8 cellular contexts compared by ENCODE assay signal in the genomic region with DNA sequence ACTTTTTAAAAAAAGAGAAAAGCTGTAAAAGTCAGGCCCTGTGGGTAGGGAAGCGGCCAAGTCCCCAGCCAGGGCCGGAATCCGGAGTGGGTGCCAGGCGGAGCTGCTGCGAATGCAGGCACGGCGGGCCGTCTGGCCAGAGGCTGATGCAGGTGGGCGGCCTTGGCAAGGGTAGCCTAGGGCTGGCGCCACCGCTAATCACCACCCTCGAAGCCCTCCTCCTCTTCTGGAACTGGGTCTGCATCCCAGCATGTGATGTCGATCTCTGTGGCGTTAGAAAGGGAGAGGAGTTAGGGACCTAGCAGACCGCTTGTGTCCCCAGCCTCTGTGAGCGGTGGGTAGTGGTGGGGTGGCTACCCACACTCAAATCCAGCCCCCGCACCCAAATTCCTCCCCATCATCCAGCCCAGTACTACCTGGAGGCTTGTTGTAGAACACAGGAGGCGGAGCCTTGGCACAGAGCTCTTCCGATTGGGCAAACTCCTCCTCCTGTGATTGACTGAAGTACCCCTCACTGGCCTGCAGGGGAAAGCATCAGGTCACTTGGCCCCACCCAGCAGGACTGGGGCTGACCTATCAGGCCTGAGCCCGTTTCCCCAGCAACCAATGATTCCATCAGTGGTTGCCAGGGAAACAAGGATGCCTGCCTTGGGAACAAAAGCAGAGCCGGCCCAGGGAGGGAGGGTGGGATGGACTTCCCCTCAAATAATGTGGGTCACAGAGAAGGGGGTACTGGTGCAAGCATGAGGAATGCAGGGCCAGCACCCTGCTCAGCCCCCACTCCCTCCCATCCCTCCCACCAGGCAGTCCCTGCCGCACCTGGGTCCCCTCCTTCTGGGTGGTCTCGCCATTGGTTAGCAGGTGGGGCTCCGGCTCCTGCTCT. TPM values are rescaled to one million over a fixed set of nuclear protein-coding genes. Genes with fewer than 3 reads are reported as not detected.
A peak's percentile ranks its signal among the peaks of the same experiment; 100 is the strongest.
DNase-seq lines count a peak whose midpoint lies in the region; ATAC-seq and TF ChIP-seq lines count a peak whose summit lies in the region.

No MANE protein-coding gene starts in this region.

- H3K36me3 ChIP-seq in H7 (replicated peaks; ENCODE audit: control insufficient read depth, insufficient read depth, low read length), result peaks cover 23% of the 10 kb centered on the region
- no peaks in the 10 kb centered on the region for H3K36me3 ChIP-seq in Peyer's patch
- H3K36me3 ChIP-seq in ascending aorta, result peaks cover 14 to 29% of the 10 kb centered on the region in 2 donors

- no peak overlapping the region for H3K4me3 ChIP-seq in H7 (ENCODE audit: insufficient read depth, low read depth, low read length)
- no peak overlapping the region for H3K4me3 ChIP-seq in LNCaP clone FGC (ENCODE audit: low read depth, low read length)
- no peak overlapping the region for H3K4me3 ChIP-seq in Peyer's patch
- peak overlapping the region in 1 of 2 donors; percentile 30 for H3K4me3 ChIP-seq in ascending aorta
- H3K4me3 ChIP-seq in right cardiac atrium (ENCODE audit: low read length), result no peak overlapping the region

- peak; percentile 11 to 27 for ATAC-seq in activated CD4-positive, CD25-positive, alpha-beta regulatory T cell treated with anti-CD3 and anti-CD28 coated beads, Interleukin-2, amount 50 U/mL, for 24 hours
- peak; percentile 57 to 65 for ATAC-seq in right cardiac atrium

- H3K27ac ChIP-seq in Peyer's patch, result peak overlapping the region in 1 of 4 donors; percentile 15
- peak overlapping the region; percentile 68 to 80 for H3K27ac ChIP-seq in ascending aorta
- H3K27ac ChIP-seq in right cardiac atrium (ENCODE audit: low read length), result no peak overlapping the region

- 70% methylated on average over 24 of the region's 24 CpGs for WGBS in right cardiac atrium

- TF ChIP-seq CTCF in LNCaP clone FGC (IDR thresholded peaks at IDR 0.05; ENCODE audit: control insufficient read depth, extremely low read depth, insufficient read depth) (peak; percentile 28; the same call in 1 of the 2 replicates), Peyer's patch (IDR thresholded peaks at IDR 0.05) (peak; percentile 40 to 71 (median 62)), ascending aorta (IDR thresholded peaks at IDR 0.05) (peak; percentile 72 to 79 (median 78))

- H3K4me1 ChIP-seq in Peyer's patch, result peaks cover 3 to 24% (median 10%) of the 10 kb centered on the region in 4 donors
- H3K4me1 ChIP-seq in ascending aorta, result peaks cover 18 to 22% of the 10 kb centered on the region in 2 donors
- H3K4me1 ChIP-seq in right cardiac atrium (ENCODE audit: control insufficient read depth, insufficient read depth, low read length), result no peaks in the 10 kb centered on the region

- DNase-seq in activated CD4-positive, CD25-positive, alpha-beta regulatory T cell treated with anti-CD3 and anti-CD28 coated beads, Interleukin-2, amount 50 U/mL, for 72 hours, result no peak
- peak; percentile 99 for DNase-seq in H7
- peak; percentile 98 for DNase-seq in LNCaP clone FGC (ENCODE audit: low read depth)
- peak; percentile 52 to 85 (median 72) for DNase-seq in Peyer's patch
- peak; percentile 84 to 97 for DNase-seq in ascending aorta (ENCODE audit: low spot score in 2 of 2)
- peak; percentile 90 to 91 (median 90) for DNase-seq in right cardiac atrium
- DNase-seq in putamen (ENCODE audit: low spot score), result peak; percentile 87

- H3K27me3 ChIP-seq in H7 (ENCODE audit: control insufficient read depth, insufficient read depth, low read length) (peaks cover 13% of the 10 kb centered on the region), Peyer's patch (no peaks in the 10 kb centered on the region), ascending aorta (no peaks in the 10 kb centered on the region), right cardiac atrium (ENCODE audit: control insufficient read depth, insufficient read depth) (no peaks in the 10 kb centered on the region)

- no peak for TF ChIP-seq POLR2A in Peyer's patch (IDR thresholded peaks at IDR 0.05)

- H3K9me3 ChIP-seq in Peyer's patch, result no peaks in the 10 kb centered on the region
- H3K9me3 ChIP-seq in ascending aorta, result no peaks in the 10 kb centered on the region
- no peaks in the 10 kb centered on the region for H3K9me3 ChIP-seq in right cardiac atrium (ENCODE audit: control insufficient read depth, low read length)

- intact Hi-C loops in ascending aorta (cut with DNase I), result loop anchor here (1.0 to 10.0 kb wide), 3 partner anchors 16 to 343 kb away; a partner anchor contains a TSS
- intact Hi-C loops in right cardiac atrium (cut with DNase I), result loop anchor here in 2 of 4 donors (5.0 kb wide), 1 partner anchor 40 kb away; a partner anchor contains a TSS

RNA-seq across cellular contexts. Expression of a gene that starts 10.9 kb away (rescaled TPM):
- total RNA-seq in H7 (2014; rRNA removed; shearing (Covaris generic)), result 11.4 and 12.1 TPM in 2 replicates
- 1 to 10 TPM in 2 of 4 donors, under 1 TPM in 1, not detected in 1; 0.70 to 2.2 (median 1.9) TPM for total RNA-seq in Peyer's patch
- 18.1 TPM for total RNA-seq in ascending aorta
- total RNA-seq in right cardiac atrium, result under 1 TPM in 3 of 4 donors, not detected in 1; 0.33 to 0.45 (median 0.35) TPM
- polyA plus RNA-seq in right cardiac atrium, result 0.27 TPM

RNA-seq across cellular contexts. Expression of a gene that starts 16.0 kb away (rescaled TPM):
- 165 and 216 TPM in 2 replicates for total RNA-seq in H7 (2014; rRNA removed; shearing (Covaris generic))
- 10 to 100 TPM; 14.2 to 77.6 (median 23.1) TPM for total RNA-seq in Peyer's patch
- 151 TPM for total RNA-seq in ascending aorta
- 10 to 100 TPM; 15.3 to 44.8 (median 25.3) TPM for total RNA-seq in right cardiac atrium
- polyA plus RNA-seq in right cardiac atrium, result 17.7 TPM

RNA-seq across cellular contexts. Expression of a gene that starts 31.0 kb away (rescaled TPM):
- 62.4 and 66.8 TPM in 2 replicates for total RNA-seq in H7 (2014; rRNA removed; shearing (Covaris generic))
- total RNA-seq in Peyer's patch (100 to 1,000 TPM in 1 of 4 donors, 10 to 100 TPM in 3; 36.2 to 140 (median 40.7) TPM), ascending aorta (20.6 TPM), right cardiac atrium (10 to 100 TPM; 13.2 to 16.9 (median 15.5) TPM)
- 7.4 TPM for polyA plus RNA-seq in right cardiac atrium

RNA-seq across cellular contexts. Expression of a gene that starts 39.9 kb away (rescaled TPM):
- total RNA-seq in H7 (2014; rRNA removed; shearing (Covaris generic)), result 71.9 and 97.3 TPM in 2 replicates
- total RNA-seq in Peyer's patch (100 to 1,000 TPM in 1 of 4 donors, 10 to 100 TPM in 3; 17.4 to 137 (median 23.3) TPM), ascending aorta (1,082 TPM), right cardiac atrium (10 to 100 TPM; 35.0 to 71.5 (median 47.0) TPM)
- polyA plus RNA-seq in right cardiac atrium, result 61.9 TPM

RNA-seq across cellular contexts. Expression of a gene that starts 48.1 kb away (rescaled TPM):
- total RNA-seq in H7 (2014; rRNA removed; shearing (Covaris generic)), result 3.2 and 3.7 TPM in 2 replicates
- 10 to 100 TPM in 1 of 4 donors, 1 to 10 TPM in 3; 1.7 to 22.2 (median 7.8) TPM for total RNA-seq in Peyer's patch
- not detected for total RNA-seq in ascending aorta
- under 1 TPM; 0.17 to 0.34 (median 0.26) TPM for total RNA-seq in right cardiac atrium
- polyA plus RNA-seq in right cardiac atrium, result 0.27 TPM

Comparison
In these comparisons a context has a peak if more than half of its experiments do, and no peak if none do; other contexts are left out.
1. CTCF ChIP-seq: peak in every context shown above with its lines; median percentile 78 in ascending aorta; 62 in Peyer's patch; 28 in LNCaP clone FGC.